Comparison of ENCODE assay signal across 32 cellular contexts in the genomic region with DNA sequence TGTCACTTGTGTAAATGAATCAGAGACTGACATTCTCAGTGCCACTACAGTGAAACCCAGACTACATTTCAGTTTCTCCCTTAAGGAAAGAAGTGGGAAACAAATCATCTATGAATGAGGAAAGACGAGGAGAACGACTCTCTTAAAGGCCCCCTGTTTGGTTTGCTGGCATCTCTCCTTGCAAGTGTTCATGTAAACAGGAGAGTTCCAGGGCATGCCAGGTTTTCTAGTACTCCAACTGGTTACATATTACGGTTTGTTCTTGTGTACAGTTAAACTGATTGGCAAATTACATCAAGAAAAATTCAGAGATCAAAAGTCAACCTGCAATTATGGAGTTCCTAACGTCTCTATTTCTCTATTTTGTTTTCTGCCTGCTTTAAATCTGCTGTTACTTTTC.
"Had no signal": no experiment of that assay in that cellular context is flagged by ENCODE, and none has a peak within 500 bp of the region (broad histone marks: within the 10 kb centered on the region; RNA-seq: fewer than 3 reads in every experiment).

No MANE protein-coding gene starts in this region.

- H3K36me3 ChIP-seq: ascending aorta, breast epithelium, cardiac muscle cell had no signal

- H3K27ac Mint-ChIP-seq: activated CD4-positive, alpha-beta memory T cell treated with anti-CD3 and anti-CD28 coated beads for 36 hours; activated CD4-positive, alpha-beta T cell treated with anti-CD3 and anti-CD28 coated beads for 36 hours; activated CD4-positive, alpha-beta T cell treated with anti-CD3 and anti-CD28 coated beads, Interleukin-2, amount 10 ng/mL, durations not matched to agents 24 days and 14 days; activated CD8-positive, alpha-beta memory T cell treated with anti-CD3 and anti-CD28 coated beads, Interleukin-2, amount 10 ng/mL, durations not matched to agents 7 days and 5 days; activated CD8-positive, alpha-beta T cell treated with anti-CD3 and anti-CD28 coated beads, Interleukin-2, amount 10 ng/mL, durations not matched to agents 7 days and 5 days; activated naive CD4-positive, alpha-beta T cell treated with anti-CD3 and anti-CD28 coated beads for 36 hours; activated naive CD4-positive, alpha-beta T cell treated with anti-CD3 and anti-CD28 coated beads, Interleukin-2, amount 50 U/mL, for 24 hours; activated naive CD8-positive, alpha-beta T cell treated with anti-CD3 and anti-CD28 coated beads, Interleukin-2, amount 10 ng/mL, durations not matched to agents 7 days and 5 days; activated T-helper 1 cell treated with anti-CD3 and anti-CD28 coated beads, Interleukin-12 subunit alpha, Interleukin-12 subunit beta, Interleukin-2, Interleukin-4 antibody, amounts not matched to agents 30 ng/mL and 10 ng/mL and 1 ng/mL, durations not matched to agents 14 hours and 24 hours and 36 hours; activated T-helper 2 cell treated with anti-CD3 and anti-CD28 coated beads, Interferon-gamma antibody, Interleukin-2, Interleukin-4, amounts not matched to agents 10 μg/mL and 5 μg/mL and 100 μg/mL, durations not matched to agents 14 hours and 24 hours and 36 hours; dendritic cell treated with granulocyte-macrophage colony-stimulating factor and Interleukin-4, amounts not matched to agents 40 ng/mL and 50 ng/mL, for 4 days; endodermal cell; T-helper 1 cell treated with Interleukin-12 subunit alpha and Interleukin-12 subunit beta and Interleukin-4 antibody, amounts not matched to agents 30 μg/mL and 1 μg/mL, for 36 hours had no signal

- H3K27me3 ChIP-seq: ascending aorta, breast epithelium, cardiac muscle cell, dorsolateral prefrontal cortex had no signal

- H3K9me3 Mint-ChIP-seq: activated CD4-positive, alpha-beta T cell treated with anti-CD3 and anti-CD28 coated beads, Interleukin-2, amount 10 ng/mL, durations not matched to agents 24 days and 14 days; activated naive CD4-positive, alpha-beta T cell treated with anti-CD3 and anti-CD28 coated beads for 36 hours; activated naive CD4-positive, alpha-beta T cell treated with anti-CD3 and anti-CD28 coated beads, Interleukin-2, amount 50 U/mL, for 24 hours; activated T-helper 1 cell treated with anti-CD3 and anti-CD28 coated beads, Interleukin-12 subunit alpha, Interleukin-12 subunit beta, Interleukin-2, Interleukin-4 antibody, amounts not matched to agents 30 ng/mL and 10 ng/mL and 1 ng/mL, durations not matched to agents 14 hours and 24 hours and 36 hours; activated T-helper 2 cell treated with anti-CD3 and anti-CD28 coated beads, Interferon-gamma antibody, Interleukin-2, Interleukin-4, amounts not matched to agents 10 μg/mL and 5 μg/mL and 100 μg/mL, durations not matched to agents 14 hours and 24 hours and 36 hours; dendritic cell treated with granulocyte-macrophage colony-stimulating factor and Interleukin-4, amounts not matched to agents 40 ng/mL and 50 ng/mL, for 4 days; T-helper 1 cell treated with Interleukin-12 subunit alpha and Interleukin-12 subunit beta and Interleukin-4 antibody, amounts not matched to agents 30 μg/mL and 1 μg/mL, for 36 hours had no signal

- ATAC-seq: activated CD4-positive, alpha-beta T cell treated with anti-CD3 and anti-CD28 coated beads for 36 hours; activated CD8-positive, alpha-beta memory T cell treated with anti-CD3 and anti-CD28 coated beads, Interleukin-2, amount 10 ng/mL, durations not matched to agents 7 days and 5 days; activated CD8-positive, alpha-beta T cell treated with anti-CD3 and anti-CD28 coated beads, Interleukin-2, amount 10 ng/mL, durations not matched to agents 7 days and 5 days; esophagus mucosa had no signal

- H3K27me3 Mint-ChIP-seq: activated CD4-positive, alpha-beta memory T cell treated with anti-CD3 and anti-CD28 coated beads for 36 hours; activated CD4-positive, alpha-beta T cell treated with anti-CD3 and anti-CD28 coated beads for 36 hours; activated CD4-positive, alpha-beta T cell treated with anti-CD3 and anti-CD28 coated beads, Interleukin-2, amount 10 ng/mL, durations not matched to agents 24 days and 14 days; activated CD8-positive, alpha-beta memory T cell treated with anti-CD3 and anti-CD28 coated beads, Interleukin-2, amount 10 ng/mL, durations not matched to agents 7 days and 5 days; activated naive CD4-positive, alpha-beta T cell treated with anti-CD3 and anti-CD28 coated beads, Interleukin-2, amount 50 U/mL, for 24 hours; brain; dendritic cell treated with granulocyte-macrophage colony-stimulating factor and Interleukin-4, amounts not matched to agents 40 ng/mL and 50 ng/mL, for 4 days had no signal

- H3K9me3 ChIP-seq: ascending aorta, breast epithelium had no signal

- DNase-seq: activated CD4-positive, alpha-beta memory T cell treated with anti-CD3 and anti-CD28 coated beads for 36 hours; activated CD4-positive, alpha-beta T cell treated with anti-CD3 and anti-CD28 coated beads for 36 hours; activated CD4-positive, alpha-beta T cell treated with anti-CD3 and anti-CD28 coated beads, Interleukin-2, amount 10 ng/mL, durations not matched to agents 24 days and 14 days; activated CD4-positive, CD25-positive, alpha-beta regulatory T cell; activated CD4-positive, CD25-positive, alpha-beta regulatory T cell treated with anti-CD3 and anti-CD28 coated beads, Interleukin-2, amount 50 U/mL, for 72 hours; activated CD8-positive, alpha-beta memory T cell treated with anti-CD3 and anti-CD28 coated beads, Interleukin-2, amount 10 ng/mL, durations not matched to agents 7 days and 5 days; activated CD8-positive, alpha-beta memory T cell treated with anti-CD3 and anti-CD28 coated beads, Interleukin-2, amount 50 U/mL, for 4 hours; activated CD8-positive, alpha-beta T cell treated with anti-CD3 and anti-CD28 coated beads, Interleukin-2, amount 10 ng/mL, durations not matched to agents 7 days and 5 days; activated effector memory CD4-positive, alpha-beta T cell treated with anti-CD3 and anti-CD28 coated beads, Interleukin-2, amount 50 U/mL, for 16 hours; activated naive CD4-positive, alpha-beta T cell treated with anti-CD3 and anti-CD28 coated beads for 36 hours; activated naive CD8-positive, alpha-beta T cell treated with anti-CD3 and anti-CD28 coated beads, Interleukin-2, amount 10 ng/mL, durations not matched to agents 7 days and 5 days; activated T-cell treated with anti-CD3 and anti-CD28 coated beads, Interleukin-2, amount 50 U/mL, for 1 hour; activated T-cell treated with anti-CD3 and anti-CD28 coated beads, Interleukin-2, amount 50 U/mL, for 48 hours; central memory CD4-positive, alpha-beta T cell; cerebellar nuclear complex; dorsolateral prefrontal cortex; effector memory CD4-positive, alpha-beta T cell; endodermal cell; foreskin fibroblast; head of caudate nucleus; T-helper 9 cell had no signal

- H3K27ac ChIP-seq: ascending aorta, breast epithelium, cardiac muscle cell, coronary artery, dorsolateral prefrontal cortex had no signal

- H3K4me3 ChIP-seq: ascending aorta, breast epithelium, cardiac muscle cell, coronary artery, dorsolateral prefrontal cortex had no signal

- H3K4me1 Mint-ChIP-seq: activated CD4-positive, alpha-beta T cell treated with anti-CD3 and anti-CD28 coated beads for 36 hours; activated CD4-positive, alpha-beta T cell treated with anti-CD3 and anti-CD28 coated beads, Interleukin-2, amount 10 ng/mL, durations not matched to agents 24 days and 14 days; activated CD8-positive, alpha-beta memory T cell treated with anti-CD3 and anti-CD28 coated beads, Interleukin-2, amount 10 ng/mL, durations not matched to agents 7 days and 5 days; activated naive CD4-positive, alpha-beta T cell treated with anti-CD3 and anti-CD28 coated beads, Interleukin-2, amount 50 U/mL, for 24 hours; activated naive CD8-positive, alpha-beta T cell treated with anti-CD3 and anti-CD28 coated beads, Interleukin-2, amount 10 ng/mL, durations not matched to agents 7 days and 5 days; brain had no signal

- H3K4me1 ChIP-seq: ascending aorta, breast epithelium had no signal

- H3K36me3 Mint-ChIP-seq: activated CD4-positive, alpha-beta memory T cell treated with anti-CD3 and anti-CD28 coated beads for 36 hours; activated CD8-positive, alpha-beta memory T cell treated with anti-CD3 and anti-CD28 coated beads, Interleukin-2, amount 10 ng/mL, durations not matched to agents 7 days and 5 days; activated naive CD4-positive, alpha-beta T cell treated with anti-CD3 and anti-CD28 coated beads, Interleukin-2, amount 50 U/mL, for 24 hours; activated naive CD8-positive, alpha-beta T cell treated with anti-CD3 and anti-CD28 coated beads, Interleukin-2, amount 10 ng/mL, durations not matched to agents 7 days and 5 days; brain had no signal

- H3K4me3 Mint-ChIP-seq: activated CD4-positive, alpha-beta memory T cell treated with anti-CD3 and anti-CD28 coated beads for 36 hours; activated CD4-positive, alpha-beta T cell treated with anti-CD3 and anti-CD28 coated beads for 36 hours; activated CD4-positive, alpha-beta T cell treated with anti-CD3 and anti-CD28 coated beads, Interleukin-2, amount 10 ng/mL, durations not matched to agents 24 days and 14 days; activated CD8-positive, alpha-beta memory T cell treated with anti-CD3 and anti-CD28 coated beads, Interleukin-2, amount 10 ng/mL, durations not matched to agents 7 days and 5 days; activated CD8-positive, alpha-beta T cell treated with anti-CD3 and anti-CD28 coated beads, Interleukin-2, amount 10 ng/mL, durations not matched to agents 7 days and 5 days; activated naive CD4-positive, alpha-beta T cell treated with anti-CD3 and anti-CD28 coated beads for 36 hours; activated naive CD4-positive, alpha-beta T cell treated with anti-CD3 and anti-CD28 coated beads, Interleukin-2, amount 50 U/mL, for 24 hours; activated naive CD8-positive, alpha-beta T cell treated with anti-CD3 and anti-CD28 coated beads, Interleukin-2, amount 10 ng/mL, durations not matched to agents 7 days and 5 days; activated T-helper 1 cell treated with anti-CD3 and anti-CD28 coated beads, Interleukin-12 subunit alpha, Interleukin-12 subunit beta, Interleukin-2, Interleukin-4 antibody, amounts not matched to agents 30 ng/mL and 10 ng/mL and 1 ng/mL, durations not matched to agents 14 hours and 24 hours and 36 hours; brain; dendritic cell treated with granulocyte-macrophage colony-stimulating factor and Interleukin-4, amounts not matched to agents 40 ng/mL and 50 ng/mL, for 4 days; endodermal cell; T-helper 1 cell treated with Interleukin-12 subunit alpha and Interleukin-12 subunit beta and Interleukin-4 antibody, amounts not matched to agents 30 μg/mL and 1 μg/mL, for 36 hours had no signal
